ENCODE assay signal across 20 cellular contexts in the genomic region with DNA sequence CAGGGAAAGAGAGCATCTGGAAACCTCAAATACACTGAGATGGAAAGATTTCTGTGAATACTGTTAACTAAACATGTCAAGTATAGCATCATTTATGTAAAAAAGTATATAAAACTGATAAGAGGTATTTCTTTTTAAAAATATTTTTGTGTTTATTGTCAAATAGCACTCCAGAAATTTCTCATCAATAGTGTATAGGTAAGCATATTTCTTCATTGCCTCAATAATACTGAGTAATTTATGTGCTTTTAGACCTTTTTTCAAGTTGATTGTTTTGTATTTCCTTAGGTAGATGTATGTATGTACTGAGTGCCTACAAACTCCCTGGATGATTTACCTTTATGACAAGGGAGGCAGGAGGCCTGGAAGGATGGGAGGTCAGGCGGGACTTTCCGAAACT.
DNase-seq lines count a peak whose midpoint lies in the region; ATAC-seq, FAIRE-seq and TF ChIP-seq lines count a peak whose summit lies in the region.
"Had no signal": no experiment of that assay in that cellular context is flagged by ENCODE, and none has a peak within 500 bp of the region (broad histone marks: within the 10 kb centered on the region; RNA-seq: fewer than 3 reads in every experiment).

No MANE protein-coding gene starts in this region.

- H3K36me3 ChIP-seq in HepG2 (replicated peaks in 1 of 2; ENCODE audit: control insufficient read depth in 1 of 2, insufficient read depth in 2 of 2, low read length in 2 of 2), result no peaks in the 10 kb centered on the region
- H3K36me3 ChIP-seq in right lobe of liver, result no peaks in the 10 kb centered on the region
- peaks cover 42% of the 10 kb centered on the region for H3K36me3 ChIP-seq in K562 (ENCODE audit: control insufficient read depth, insufficient read depth, low read length)
- H3K36me3 ChIP-seq: BLaER1 treated with 17β-estradiol and CSF1 and Interleukin-3, amounts not matched to agents 10 nM and 100 nM had no signal

- CTCF ChIA-PET in HepG2 (lab: Yijun Ruan, JAX; ENCODE audit: low intra/inter-chr PET ratio, low total read pairs), result no interaction called here
- CTCF ChIA-PET in K562 (lab: Yijun Ruan, JAX; ENCODE audit: low intra/inter-chr PET ratio), result no interaction called here

- peaks cover 10% of the 10 kb centered on the region for H3K4me1 Mint-ChIP-seq in nephron progenitor cell
- H3K4me1 Mint-ChIP-seq: B cell had no signal

- H3K9me3 Mint-ChIP-seq in nephron progenitor cell, result no peaks in the 10 kb centered on the region
- H3K9me3 Mint-ChIP-seq: CD4-positive, alpha-beta T cell; CD8-positive, alpha-beta T cell had no signal

- H3K9ac ChIP-seq in HepG2 (ENCODE audit: insufficient read depth, low read depth, low read length) (no peak overlapping the region), K562 (ENCODE audit: insufficient read depth in 1 of 2, low read depth in 2 of 2, low read length in 2 of 2) (no peak overlapping the region)
- H3K9ac ChIP-seq: BLaER1 treated with 17β-estradiol and CSF1 and Interleukin-3, amounts not matched to agents 10 nM and 100 nM had no signal

- no peak for FAIRE-seq in HepG2 (lab: Jason Lieb, UNC)
- no peak for FAIRE-seq in K562 (lab: Jason Lieb, UNC)
- FAIRE-seq: D721Med, GM12891, GM18507 had no signal

- H3K4me1 ChIP-seq in HepG2 (ENCODE audit: insufficient read depth, low read length) (peaks cover 3% of the 10 kb centered on the region; the same call in 1 of the 2 replicates), right lobe of liver (no peaks in the 10 kb centered on the region), K562 (replicated peaks in 1 of 2; ENCODE audit: control insufficient read depth in 2 of 2, insufficient read depth in 2 of 2, low read length in 2 of 2) (peaks cover 3 to 4% of the 10 kb centered on the region in 2 experiments; a peak in 4 of 5 replicates)
- H3K4me1 ChIP-seq: BLaER1 treated with 17β-estradiol and CSF1 and Interleukin-3, amounts not matched to agents 10 nM and 100 nM; Caco-2 had no signal

- no peak for DNase-seq in HepG2 (ENCODE audit: low spot score)
- no peak for DNase-seq in right lobe of liver
- DNase-seq in K562 (ENCODE audit: extremely low read depth in 1 of 4, low spot score in 3 of 4), result no peak
- no peak for DNase-seq in nephron progenitor cell
- no peak for DNase-seq in Ammon's horn (ENCODE audit: low spot score)
- no peak for DNase-seq in activated effector memory CD4-positive, alpha-beta T cell treated with Interleukin-2 at 50 U/mL for 16 hours
- DNase-seq: ACHN; Caco-2; Calu3; CD4-positive, alpha-beta T cell; CD8-positive, alpha-beta T cell; DMS79 treated with DMSO at 0.1 percent for 48 hours; GF-D8 had no signal

- H4K20me1 ChIP-seq in HepG2 (ENCODE audit: insufficient read depth, low read length), result no peaks in the 10 kb centered on the region
- 0 out of 2 replicates have a peak, but pooled peaks cover 4% of the 10 kb centered on the region for H4K20me1 ChIP-seq in K562 (replicated peaks; ENCODE audit: control insufficient read depth, insufficient read depth, low read length)
- H4K20me1 ChIP-seq: BLaER1 treated with 17β-estradiol and CSF1 and Interleukin-3, amounts not matched to agents 10 nM and 100 nM had no signal

- BruUV-seq in HepG2 (replicated peaks; lab: Mats Ljungman, UMichigan) (no TSS peak), K562 (replicated peaks; lab: Mats Ljungman, UMichigan) (no TSS peak)

- 20% methylated on average over 2 of the region's 2 CpGs for WGBS in HepG2 (ENCODE audit: low lambda C conversion rate)
- WGBS in right lobe of liver (ENCODE audit: insufficient coverage, low coverage, low lambda C conversion rate, missing lambda C conversion rate), result 75% methylated on average over 2 of the region's 2 CpGs
- WGBS in K562 (ENCODE audit: insufficient coverage, low coverage, missing lambda C conversion rate), result 50% methylated on average over 2 of the region's 2 CpGs

- no peak for TF ChIP-seq POLR2A in HepG2 (IDR thresholded peaks at IDR 0.05; ENCODE audit: insufficient read depth in 1 of 2, low read depth in 2 of 2, low read length in 2 of 2)
- TF ChIP-seq POLR2A in right lobe of liver (IDR thresholded peaks at IDR 0.05), result no peak
- no peak for TF ChIP-seq POLR2A in K562 (conservative IDR thresholded peaks at IDR 0.05)

- TF ChIP-seq RAD21 in HepG2 (CRISPR knock-in tag; IDR thresholded peaks at IDR 0.05) (no peak), K562 (CRISPR knock-in tag; conservative IDR thresholded peaks at IDR 0.05 in 1 of 2, IDR thresholded peaks at IDR 0.05 in 1 of 2) (no peak)

- H3K4me3 ChIP-seq in HepG2 (replicated peaks in 1 of 3; ENCODE audit: insufficient read depth in 1 of 3, low read depth in 2 of 3, low read length in 3 of 3) (no peak overlapping the region), right lobe of liver (no peak overlapping the region), K562 (no peak overlapping the region)
- H3K4me3 ChIP-seq: BLaER1 treated with 17β-estradiol and CSF1 and Interleukin-3, amounts not matched to agents 10 nM and 100 nM had no signal

- H3K27ac Mint-ChIP-seq in nephron progenitor cell, result peak overlapping the region; percentile 80
- H3K27ac Mint-ChIP-seq: B cell; CD4-positive, alpha-beta T cell; CD8-positive, alpha-beta T cell had no signal

- H3K4me2 ChIP-seq in HepG2 (ENCODE audit: low read depth, low read length) (no peak overlapping the region), K562 (ENCODE audit: insufficient read depth, low read length) (no peak overlapping the region)
- H3K4me2 ChIP-seq: BLaER1 treated with 17β-estradiol and CSF1 and Interleukin-3, amounts not matched to agents 10 nM and 100 nM had no signal

- H2AFZ ChIP-seq in HepG2 (ENCODE audit: low read length), result no peak overlapping the region
- H2AFZ ChIP-seq in K562 (ENCODE audit: low read depth, low read length), result no peak overlapping the region

- intact Hi-C loops in HepG2 (cut with micrococcal nuclease; ENCODE audit: unreplicated experiment) (no loop called here), right lobe of liver (cut with DNase I) (no loop called here), K562 (cut with micrococcal nuclease) (loop anchor here (10.0 kb wide), 1 partner anchor 361 kb away; the partner anchor contains the start of gene SPTLC1)

- no peaks in the 10 kb centered on the region for H3K9me1 ChIP-seq in K562 (ENCODE audit: control insufficient read depth, insufficient read depth, low read length)

- ATAC-seq in HepG2, result no peak
- no peak for ATAC-seq in right lobe of liver
- ATAC-seq in K562, result no peak
- ATAC-seq: CD8-positive, alpha-beta T cell had no signal

- H3K27me3 ChIP-seq in HepG2 (ENCODE audit: control insufficient read depth in 1 of 2, insufficient read depth in 2 of 2, low read length in 2 of 2) (peaks cover 0 to 10% of the 10 kb centered on the region in 2 experiments; a peak in 2 of 5 replicates), right lobe of liver (no peaks in the 10 kb centered on the region), K562 (ENCODE audit: control insufficient read depth in 2 of 2, insufficient read depth in 2 of 2, low read length in 2 of 2) (no peaks in the 10 kb centered on the region)
- H3K27me3 ChIP-seq: BLaER1 treated with 17β-estradiol and CSF1 and Interleukin-3, amounts not matched to agents 10 nM and 100 nM had no signal

- H3K9me3 ChIP-seq in HepG2 (ENCODE audit: low read length) (no peaks in the 10 kb centered on the region), right lobe of liver (no peaks in the 10 kb centered on the region), K562 (replicated peaks; ENCODE audit: control insufficient read depth, insufficient read depth, low read depth, low read length) (no peaks in the 10 kb centered on the region)
- H3K9me3 ChIP-seq: BLaER1 treated with 17β-estradiol and CSF1 and Interleukin-3, amounts not matched to agents 10 nM and 100 nM; Caco-2 had no signal

- no peak for TF ChIP-seq CTCF in HepG2 (CRISPR knock-in tag; IDR thresholded peaks at IDR 0.05)
- no peak for TF ChIP-seq CTCF in right lobe of liver (IDR thresholded peaks at IDR 0.05)
- no peak for TF ChIP-seq CTCF in K562 (IDR thresholded peaks at IDR 0.05 in 2 of 3, conservative IDR thresholded peaks at IDR 0.05 in 1 of 3; ENCODE audit: insufficient read depth in 2 of 3, low read depth in 1 of 3, low read length in 3 of 3)
- no peak for TF ChIP-seq CTCF in nephron progenitor cell (IDR thresholded peaks at IDR 0.05)

- H3K79me2 ChIP-seq in HepG2 (ENCODE audit: insufficient read depth, low read length) (no peaks in the 10 kb centered on the region), K562 (ENCODE audit: control insufficient read depth, insufficient read depth, low read length) (peaks cover 6% of the 10 kb centered on the region; the same call in 1 of the 3 replicates)

- POLR2A ChIA-PET in HepG2 (lab: Yijun Ruan, JAX) (no interaction called here), K562 (lab: Yijun Ruan, JAX) (no interaction called here)

- no peaks in the 10 kb centered on the region for H3K27me3 Mint-ChIP-seq in nephron progenitor cell (ENCODE audit: low read depth, poor library complexity)

- no peak overlapping the region for H3K27ac ChIP-seq in HepG2 (ENCODE audit: extremely low read length, insufficient read depth, low read length)
- no peak overlapping the region for H3K27ac ChIP-seq in right lobe of liver
- no peak overlapping the region for H3K27ac ChIP-seq in K562 (ENCODE audit: extremely low read depth, low read depth, low read length)
- H3K27ac ChIP-seq: 22Rv1; BLaER1 treated with 17β-estradiol and CSF1 and Interleukin-3, amounts not matched to agents 10 nM and 100 nM; C4-2B had no signal

- H3K36me3 Mint-ChIP-seq in nephron progenitor cell (ENCODE audit: low read depth), result peaks cover 62% of the 10 kb centered on the region
- H3K36me3 Mint-ChIP-seq: CD8-positive, alpha-beta T cell had no signal

- in situ Hi-C loops in HepG2 (cut with HindIII; ENCODE audit: extremely low pct_ligation_motif_present, low pct_unique_long_range_greater_than_20kb), result no loop called here
- in situ Hi-C loops in K562 (cut with MboI), result no loop called here

- TF ChIP-seq EP300 in HepG2 (IDR thresholded peaks at IDR 0.05; ENCODE audit: low read depth in 2 of 2, low read length in 2 of 2) (no peak), HepG2 (CRISPR knock-in tag; IDR thresholded peaks at IDR 0.05; ENCODE audit: borderline replicate concordance) (no peak), K562 (IDR thresholded peaks at IDR 0.05; ENCODE audit: low read length) (no peak)

- H3K4me3 Mint-ChIP-seq in nephron progenitor cell, result no peak overlapping the region
- H3K4me3 Mint-ChIP-seq: B cell; CD4-positive, alpha-beta T cell; CD8-positive, alpha-beta T cell had no signal

TF ChIP-seq in K562, 482 proteins besides CTCF, POLR2A, EP300 and RAD21 (continues in another document):
- TF ChIP-seq TAF7 (tag; IDR thresholded peaks at IDR 0.05) (no peak), ZNF274 (IDR thresholded peaks at IDR 0.05; ENCODE audit: borderline replicate concordance, low read depth, low read length) (no peak)

Comparison
In these comparisons a context has a peak if more than half of its experiments do, and no peak if none do; other contexts are left out.
1. Of the 241 proteins assayed by ChIP-seq in both HepG2 and K562: peak only in HepG2: MAFF and MAFK; only in K562: none; in both: none; in neither: 239.